15 cellular contexts compared by ENCODE assay signal in genomic region chr6:43897571-43898302, GRCh38.
DNase-seq lines count a peak whose midpoint lies in the region; TF ChIP-seq lines count a peak whose summit lies in the region.
"Had no signal": no experiment of that assay in that cellular context is flagged by ENCODE, and none has a peak within 500 bp of the region (broad histone marks: within the 10 kb centered on the region; RNA-seq: fewer than 3 reads in every experiment).

No MANE protein-coding gene starts in this region.

- H2BK120ac ChIP-seq in neuronal stem cell (ENCODE audit: low read depth, low read length): peak overlapping the region; percentile 7

- H2AFZ ChIP-seq in neuronal stem cell (ENCODE audit: low read length): no peak overlapping the region

- no peak for TF ChIP-seq CTCF in HEK293 (tag by site-specific recombination; IDR thresholded peaks at IDR 0.05)

- H3K18ac ChIP-seq in neuronal stem cell (ENCODE audit: low read length): peak overlapping the region; percentile 13

- no peaks in the 10 kb centered on the region for H3K36me3 ChIP-seq in HEK293 (ENCODE audit: control insufficient read depth in 2 of 2, insufficient read depth in 1 of 2, low read length in 2 of 2)
- H3K36me3 ChIP-seq in neuronal stem cell (replicated peaks in 1 of 2; ENCODE audit: control insufficient read depth in 2 of 2, insufficient read depth in 2 of 2, low read length in 2 of 2): no peaks in the 10 kb centered on the region
- H3K36me3 ChIP-seq: BE2C had no signal

- H3K4me3 ChIP-seq in HEK293 (ENCODE audit: low read depth, low read length): no peak overlapping the region
- no peak overlapping the region for H3K4me3 ChIP-seq in neuronal stem cell (ENCODE audit: low read length in 2 of 2)
- H3K4me3 ChIP-seq: A549 had no signal

- no peak overlapping the region for H3K23ac ChIP-seq in neuronal stem cell (ENCODE audit: low read depth, low read length, poor library complexity)

- peaks cover 0 to 36% (median 0%) of the 10 kb centered on the region in 3 experiments for H3K27me3 ChIP-seq in neuronal stem cell (ENCODE audit: control insufficient read depth in 3 of 3, insufficient read depth in 3 of 3, low read depth in 1 of 3, low read length in 3 of 3)
- H3K27me3 ChIP-seq: BE2C had no signal

- DNase-seq in LHCN-M2 (ENCODE audit: low read depth) (peak; percentile 21), glomerular visceral epithelial cell (ENCODE audit: extremely low spot score) (peak; percentile 40), neuronal stem cell (ENCODE audit: low spot score) (no peak), NCI-H2196 (lab: John Stamatoyannopoulos, UW; ENCODE audit: unreplicated experiment) (no peak), RPMI8226 (no peak)
- no peak for DNase-seq in stimulated activated CD4-positive, alpha-beta T cell treated with anti-CD3 and anti-CD28 coated beads, Interleukin-2, amount 100 ng/mL, for 24 hours
- DNase-seq: BE2C; CD4-positive, alpha-beta memory T cell; GF-D8; HCEC 1CT; IMR-90 had no signal

- H3K79me1 ChIP-seq in neuronal stem cell (ENCODE audit: low read depth, low read length): no peaks in the 10 kb centered on the region

- no peak overlapping the region for H3K9ac ChIP-seq in neuronal stem cell (ENCODE audit: low read depth, low read length, poor library complexity)

- no peak overlapping the region for H4K8ac ChIP-seq in neuronal stem cell (ENCODE audit: low read depth, low read length)

- peak overlapping the region; percentile 26 for H2BK12ac ChIP-seq in neuronal stem cell (ENCODE audit: low read length)

- H3K4me2 ChIP-seq in neuronal stem cell (ENCODE audit: insufficient read depth, low read length, poor library complexity, severe bottlenecking): no peak overlapping the region
- H3K4me2 ChIP-seq: A549 had no signal

- H2AK5ac ChIP-seq in neuronal stem cell (ENCODE audit: low read depth, low read length): no peak overlapping the region

- H3K27ac ChIP-seq in HEK293 (ENCODE audit: extremely low read depth, low read depth, low read length) (no peak overlapping the region), neuronal stem cell (replicated peaks; ENCODE audit: low read length) (no peak overlapping the region)
- H3K27ac ChIP-seq: A549, C4-2B, HL-60 had no signal

- WGBS in neuronal stem cell (ENCODE audit: extremely low coverage in 2 of 2, insufficient read length in 2 of 2, insufficient replicate concordance in 1 of 2), 2 donors: no CpG with 5 or more reads among the region's 2 CpGs

- H2BK15ac ChIP-seq in neuronal stem cell (ENCODE audit: low read length): no peak overlapping the region

- no peak overlapping the region for H3K14ac ChIP-seq in neuronal stem cell (ENCODE audit: low read length)

- POLR2A ChIA-PET in HEK293 (lab: Yijun Ruan, JAX): no interaction called here

- no peak overlapping the region for H2BK5ac ChIP-seq in neuronal stem cell (ENCODE audit: low read length)

- H4K91ac ChIP-seq in neuronal stem cell (ENCODE audit: low read depth, low read length, poor library complexity): no peak overlapping the region

- H3K9me3 ChIP-seq in HEK293 (ENCODE audit: control insufficient read depth, insufficient read depth, low read depth, low read length): no peaks in the 10 kb centered on the region
- H3K9me3 ChIP-seq in neuronal stem cell (replicated peaks in 1 of 2; ENCODE audit: control insufficient read depth in 2 of 2, insufficient read depth in 1 of 2, low read depth in 1 of 2, low read length in 2 of 2): no peaks in the 10 kb centered on the region
- H3K9me3 ChIP-seq: A549, BE2C had no signal

- H3K4me1 ChIP-seq in HEK293 (ENCODE audit: control insufficient read depth, insufficient read depth, low read length) (no peaks in the 10 kb centered on the region; the same call in 1 of the 2 replicates), neuronal stem cell (ENCODE audit: control insufficient read depth in 2 of 2, insufficient read depth in 1 of 2, low read depth in 1 of 2, low read length in 2 of 2) (peaks cover 0 to 4% of the 10 kb centered on the region in 2 donors)
- H3K4me1 ChIP-seq: A549 had no signal

- CTCF ChIA-PET in HEK293 (lab: Yijun Ruan, JAX): interaction anchor here (0.6 to 1.0 kb wide), 2 partner anchors 169 to 177 kb away, joined by 4 read pairs; no protein-coding TSS in a partner anchor

- H3K4ac ChIP-seq in neuronal stem cell (ENCODE audit: low read length): no peak overlapping the region

TF ChIP-seq in HEK293, 187 proteins besides CTCF, POLR2A, EP300 and RAD21:
- TF ChIP-seq ZIC2 (tag by site-specific recombination; IDR thresholded peaks at IDR 0.05): peak; percentile 58
- TF ChIP-seq SCRT1 (tag by site-specific recombination; IDR thresholded peaks at IDR 0.05; ENCODE audit: borderline replicate concordance): no peak

Comparison
In these comparisons a context has a peak if more than half of its experiments do, and no peak if none do; other contexts are left out.
1. DNase-seq: peak in LHCN-M2 (single experiment) and glomerular visceral epithelial cell (single experiment); none in neuronal stem cell (single experiment), NCI-H2196 (single experiment), RPMI8226 (single experiment) and stimulated activated CD4-positive, alpha-beta T cell treated with anti-CD3 and anti-CD28 coated beads, Interleukin-2, amount 100 ng/mL, for 24 hours (0 of 2).